In genomic region chr1:47442844-47443529, GRCh38 we compare ENCODE assay signal across 15 cellular contexts. TPM values are rescaled to one million over a fixed set of nuclear protein-coding genes. Genes with fewer than 3 reads are reported as not detected.
DNase-seq lines count a peak whose midpoint lies in the region; ATAC-seq and TF ChIP-seq lines count a peak whose summit lies in the region.
"Had no signal": no experiment of that assay in that cellular context is flagged by ENCODE, and none has a peak within 500 bp of the region (broad histone marks: within the 10 kb centered on the region; RNA-seq: fewer than 3 reads in every experiment).

No MANE protein-coding gene starts in this region.

- no peak overlapping the region for H3K18ac ChIP-seq in H9 (ENCODE audit: insufficient read length, low read depth, low read length)

- ATAC-seq in GM23338 (no peak), foreskin keratinocyte (no peak)
- no peak for ATAC-seq in natural killer cell treated with Interleukin-12 subunit alpha and Interleukin-12 subunit beta and Interleukin-15 and Interleukin-18, amount 100 ng/mL, for 72 hours

- no peak overlapping the region for H2BK20ac ChIP-seq in H9 (ENCODE audit: low read depth, low read length, poor library complexity, severe bottlenecking)

- H2BK12ac ChIP-seq in H9 (ENCODE audit: insufficient read length, low read depth, low read length): no peak overlapping the region

- H4K20me1 ChIP-seq in GM23338 (replicated peaks; ENCODE audit: insufficient read depth): peaks cover 32% of the 10 kb centered on the region; the same call in 1 of the 2 replicates
- H4K20me1 ChIP-seq in H9 (ENCODE audit: control insufficient read depth, insufficient read depth, insufficient read length): no peaks in the 10 kb centered on the region

- no peak overlapping the region for H3T11ph ChIP-seq in H9 (ENCODE audit: low read length)

- no peak overlapping the region for H2BK15ac ChIP-seq in H9 (ENCODE audit: low read depth, low read length)

- H2AFZ ChIP-seq in GM23338 (no peak overlapping the region), H9 (ENCODE audit: low read length) (no peak overlapping the region)

- H3K14ac ChIP-seq in H9 (ENCODE audit: insufficient read depth, low read length): no peak overlapping the region

- no peak overlapping the region for H4K5ac ChIP-seq in H9 (ENCODE audit: insufficient read length, low read depth, low read length)

- no peaks in the 10 kb centered on the region for H3K36me3 Mint-ChIP-seq in GM23338 (ENCODE audit: low read depth)
- H3K36me3 Mint-ChIP-seq in H9 (ENCODE audit: insufficient read depth in 1 of 3, low read depth in 3 of 3): no peaks in the 10 kb centered on the region; a peak in 1 of 7 replicates
- no peaks in the 10 kb centered on the region for H3K36me3 Mint-ChIP-seq in natural killer cell treated with Interleukin-12 subunit alpha and Interleukin-12 subunit beta and Interleukin-15 and Interleukin-18, amount 100 ng/mL, for 72 hours

- H4K8ac ChIP-seq in H9 (replicated peaks; ENCODE audit: insufficient read length, low read depth, low read length): no peak overlapping the region

- WGBS in H9 (ENCODE audit: extremely low coverage, insufficient read length, low lambda C conversion rate): no CpG with 5 or more reads among the region's 9 CpGs

- peaks cover 54% of the 10 kb centered on the region for H3K4me1 ChIP-seq in GM23338 (ENCODE audit: insufficient read depth)
- H3K4me1 ChIP-seq in H9 (ENCODE audit: insufficient read depth, low read length): peaks cover 6% of the 10 kb centered on the region; the same call in 1 of the 2 replicates
- H3K4me1 ChIP-seq in foreskin keratinocyte: no peaks in the 10 kb centered on the region
- H3K4me1 ChIP-seq: HAP-1 had no signal

- TF ChIP-seq CTCF in GM23338 (conservative IDR thresholded peaks at IDR 0.05; ENCODE audit: low read depth in 2 of 2) (no peak), H9 (conservative IDR thresholded peaks at IDR 0.05) (no peak), choroid plexus epithelial cell (conservative IDR thresholded peaks at IDR 0.05; ENCODE audit: low read depth, low read length) (no peak), foreskin keratinocyte (conservative IDR thresholded peaks at IDR 0.05) (no peak)

- H3K23me2 ChIP-seq in H9 (ENCODE audit: insufficient read length, low read depth, low read length, poor library complexity, severe bottlenecking): peaks cover 11% of the 10 kb centered on the region

- no peaks in the 10 kb centered on the region for H3K79me2 ChIP-seq in GM23338 (replicated peaks; ENCODE audit: insufficient read depth)
- H3K79me2 ChIP-seq in H9 (ENCODE audit: insufficient read depth, low read length): no peaks in the 10 kb centered on the region

- no peaks in the 10 kb centered on the region for H3K9me3 ChIP-seq in H9 (ENCODE audit: control insufficient read depth, low read depth, low read length)

- H3K27me3 ChIP-seq in GM23338 (ENCODE audit: insufficient read depth) (peaks cover 99% of the 10 kb centered on the region), H9 (ENCODE audit: insufficient read depth, low read length) (peaks cover 93% of the 10 kb centered on the region), foreskin keratinocyte (peaks cover 99% of the 10 kb centered on the region)

- H3F3A ChIP-seq in GM23338 (replicated peaks; ENCODE audit: low read depth): peaks cover 18% of the 10 kb centered on the region

- H3K9me3 Mint-ChIP-seq in GM23338: no peaks in the 10 kb centered on the region; the same call in 2 of the 3 replicates
- H3K9me3 Mint-ChIP-seq in H9: peaks cover 0 to 10% of the 10 kb centered on the region in 2 experiments; a peak in 2 of 5 replicates
- no peaks in the 10 kb centered on the region for H3K9me3 Mint-ChIP-seq in natural killer cell treated with Interleukin-12 subunit alpha and Interleukin-12 subunit beta and Interleukin-15 and Interleukin-18, amount 100 ng/mL, for 72 hours

- H3K4me3 Mint-ChIP-seq in GM23338 (peak overlapping the region; percentile 58), H9 (peak overlapping the region in 1 of 2 experiments; percentile 72; a peak in 3 of 5 replicates)
- no peak overlapping the region for H3K4me3 Mint-ChIP-seq in natural killer cell treated with Interleukin-12 subunit alpha and Interleukin-12 subunit beta and Interleukin-15 and Interleukin-18, amount 100 ng/mL, for 72 hours

- H3K27ac ChIP-seq in GM23338 (ENCODE audit: low read depth): no peak overlapping the region
- H3K27ac ChIP-seq in H9 (ENCODE audit: insufficient read length, low read depth, low read length): no peak overlapping the region
- H3K27ac ChIP-seq in foreskin keratinocyte: no peak overlapping the region

- no peak overlapping the region for H3K56ac ChIP-seq in H9 (ENCODE audit: insufficient read length, low read depth, low read length)

- H3K4me1 Mint-ChIP-seq in GM23338: peaks cover 40% of the 10 kb centered on the region
- peaks cover 23 to 35% of the 10 kb centered on the region in 2 experiments for H3K4me1 Mint-ChIP-seq in H9
- peaks cover 21 to 26% of the 10 kb centered on the region in 2 donors for H3K4me1 Mint-ChIP-seq in natural killer cell treated with Interleukin-12 subunit alpha and Interleukin-12 subunit beta and Interleukin-15 and Interleukin-18, amount 100 ng/mL, for 72 hours (ENCODE audit: low read depth in 2 of 2)

- DNase-seq in GM23338 (ENCODE audit: low spot score) (no peak), H9 (no peak), choroid plexus epithelial cell (ENCODE audit: low read depth) (peak; percentile 30), foreskin keratinocyte (no peak), GM19238 (ENCODE audit: insufficient read length, low spot score) (no peak)
- peak; percentile 2 for DNase-seq in natural killer cell treated with Interleukin-12 subunit alpha and Interleukin-12 subunit beta and Interleukin-15 and Interleukin-18, amount 100 ng/mL, for 72 hours (ENCODE audit: low spot score)
- no peak for DNase-seq in stimulated activated CD4-positive, alpha-beta T cell treated with anti-CD3 and anti-CD28 coated beads, Interleukin-15, amount 100 ng/mL, for 24 hours
- DNase-seq: GF-D8, IMR-90, NCI-H1417, NCI-H1930, NCI-H2171, NCI-H446 treated with DMSO at 0.1 percent for 48 hours, NCI-H748 treated with DMSO at 0.1 percent for 48 hours had no signal

- H3K9ac ChIP-seq in H9 (ENCODE audit: extremely low read depth, insufficient read length, low read length): no peak overlapping the region

- H3K27me3 Mint-ChIP-seq in GM23338 (ENCODE audit: insufficient read depth, low read depth, poor library complexity) (peaks cover 5% of the 10 kb centered on the region), H9 (ENCODE audit: low read depth) (peaks cover 7% of the 10 kb centered on the region)
- peaks cover 24 to 37% of the 10 kb centered on the region in 2 donors for H3K27me3 Mint-ChIP-seq in natural killer cell treated with Interleukin-12 subunit alpha and Interleukin-12 subunit beta and Interleukin-15 and Interleukin-18, amount 100 ng/mL, for 72 hours

- H3K23ac ChIP-seq in H9 (ENCODE audit: insufficient read length, low read depth, low read length): no peak overlapping the region

- H2BK120ac ChIP-seq in H9 (ENCODE audit: low read depth, low read length, poor library complexity, severe bottlenecking): no peak overlapping the region

- H3K9me2 ChIP-seq in GM23338 (ENCODE audit: insufficient read depth): no peaks in the 10 kb centered on the region

- no peak overlapping the region for H2AK5ac ChIP-seq in H9 (ENCODE audit: insufficient read length, low read length)

- H3K79me1 ChIP-seq in H9 (ENCODE audit: insufficient read depth, low read depth, low read length, poor library complexity, severe bottlenecking): no peaks in the 10 kb centered on the region

- no peak overlapping the region for H3K27ac Mint-ChIP-seq in GM23338
- H3K27ac Mint-ChIP-seq in H9: no peak overlapping the region
- H3K27ac Mint-ChIP-seq in natural killer cell treated with Interleukin-12 subunit alpha and Interleukin-12 subunit beta and Interleukin-15 and Interleukin-18, amount 100 ng/mL, for 72 hours: no peak overlapping the region

- H3K4me2 ChIP-seq in GM23338: peak overlapping the region; percentile 76
- peak overlapping the region; percentile 71 for H3K4me2 ChIP-seq in H9 (ENCODE audit: insufficient read depth, insufficient read length, low read length)

- H3K4ac ChIP-seq in H9 (ENCODE audit: low read depth, low read length): no peak overlapping the region

- H4K91ac ChIP-seq in H9 (ENCODE audit: insufficient read length, low read depth, low read length): no peak overlapping the region

- H3K4me3 ChIP-seq in GM23338 (peak overlapping the region; percentile 53), choroid plexus epithelial cell (ENCODE audit: low read depth, low read length) (peak overlapping the region; percentile 59)
- H3K4me3 ChIP-seq: HAP-1 had no signal

- H2BK5ac ChIP-seq in H9 (ENCODE audit: insufficient read length, low read length): no peak overlapping the region

- H3K36me3 ChIP-seq in GM23338 (ENCODE audit: insufficient read depth): no peaks in the 10 kb centered on the region
- H3K36me3 ChIP-seq: HAP-1 had no signal

TF ChIP-seq in GM23338, 12 proteins besides CTCF, POLR2A, EP300 and RAD21 (continues in another document):
- no peak for TF ChIP-seq CREB1 (CRISPR knock-in tag; IDR thresholded peaks at IDR 0.05; ENCODE audit: low read depth)
- no peak for TF ChIP-seq ZNF331 (CRISPR knock-in tag; IDR thresholded peaks at IDR 0.05; ENCODE audit: low read depth)
- TF ChIP-seq EZH2 (IDR thresholded peaks at IDR 0.05; ENCODE audit: low read depth, unreplicated experiment): peak; percentile 60
- TF ChIP-seq EZH2phosphoT487 (IDR thresholded peaks at IDR 0.05; ENCODE audit: unreplicated experiment): peak; percentile 42

RNA-seq across cellular contexts. Expression of gene FOXD2, which starts 5.1 kb away (rescaled TPM):
- 0.28 TPM in 1 of 2 replicates, not detected in the other for total RNA-seq in GM23338 (2014; rRNA removed; shearing (Covaris generic))
- polyA plus RNA-seq in GM23338 (2016; fragmentation: Nextera tagmentation; extraction: Ambion mirVana) (not detected in 2 replicates), foreskin keratinocyte (0.11 TPM in 2 replicates)
- total RNA-seq in H9 (2021) (0.07 TPM in 1 of 2 replicates, not detected in the other), foreskin keratinocyte (0.14 and 0.20 TPM in 2 replicates)
- total RNA-seq in natural killer cell treated with Interleukin-12 subunit alpha and Interleukin-12 subunit beta and Interleukin-15 and Interleukin-18, amount 100 ng/mL, for 72 hours: under 1 TPM; 0.33 to 0.36 TPM

RNA-seq across cellular contexts. Expression of gene FOXE3, which starts 26.9 kb away (rescaled TPM):
- not detected in 2 replicates for total RNA-seq in GM23338 (2014; rRNA removed; shearing (Covaris generic))
- polyA plus RNA-seq in GM23338 (2016; fragmentation: Nextera tagmentation; extraction: Ambion mirVana) (0.17 TPM in 1 of 2 replicates, not detected in the other), foreskin keratinocyte (0.07 and 0.08 TPM in 2 replicates)
- total RNA-seq in H9 (2021) (0.11 and 0.15 TPM in 2 replicates), foreskin keratinocyte (not detected in 2 replicates)
- total RNA-seq in natural killer cell treated with Interleukin-12 subunit alpha and Interleukin-12 subunit beta and Interleukin-15 and Interleukin-18, amount 100 ng/mL, for 72 hours: not detected
- total RNA-seq: IMR-90 had no signal

Comparison
In these comparisons a context has a peak if more than half of its experiments do, and no peak if none do; other contexts are left out.
1. DNase-seq: peak in choroid plexus epithelial cell (single experiment) and natural killer cell treated with Interleukin-12 subunit alpha and Interleukin-12 subunit beta and Interleukin-15 and Interleukin-18, amount 100 ng/mL, for 72 hours (single experiment); none in GM23338 (single experiment), H9 (single experiment), foreskin keratinocyte (0 of 2), GM19238 (single experiment) and stimulated activated CD4-positive, alpha-beta T cell treated with anti-CD3 and anti-CD28 coated beads, Interleukin-15, amount 100 ng/mL, for 24 hours (single experiment).